In the genomic region with DNA sequence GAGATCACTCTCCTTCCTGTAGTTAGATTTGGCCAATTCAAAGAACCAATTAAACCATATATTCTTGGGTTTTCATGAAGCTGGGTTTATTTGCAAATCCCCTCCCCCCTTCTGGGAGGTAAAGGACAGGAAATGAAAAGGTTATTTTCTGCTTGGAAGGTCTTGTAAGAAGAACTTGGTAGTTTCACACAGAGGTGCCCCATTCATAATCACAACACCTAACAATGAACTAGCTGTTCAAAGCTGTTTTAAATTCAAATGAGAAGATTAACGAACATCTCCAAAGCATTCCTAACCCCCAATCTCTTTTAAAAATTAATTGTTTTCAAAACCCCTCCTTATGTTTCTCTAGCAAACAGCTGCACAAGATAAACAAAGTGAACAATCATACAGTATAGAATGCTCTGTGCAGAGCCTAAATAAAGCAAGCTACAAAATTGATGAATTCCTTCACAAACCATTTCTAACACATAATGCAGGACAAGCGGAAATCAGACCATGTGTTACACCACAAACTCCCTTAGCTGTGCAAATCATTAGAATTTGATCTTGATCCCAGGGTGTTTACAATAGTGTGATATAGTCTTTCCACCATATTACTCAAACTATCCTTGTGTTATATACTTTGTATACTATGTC, we compare ENCODE assay signal across 19 cellular contexts.
DNase-seq lines count a peak whose midpoint lies in the region; ATAC-seq and TF ChIP-seq lines count a peak whose summit lies in the region.
"Had no signal": no experiment of that assay in that cellular context is flagged by ENCODE, and none has a peak within 500 bp of the region (broad histone marks: within the 10 kb centered on the region; RNA-seq: fewer than 3 reads in every experiment).

No MANE protein-coding gene starts in this region.

- DNase-seq in H9 = no peak
- peak; percentile 3 for DNase-seq in NAMALWA (ENCODE audit: low spot score)
- no peak for DNase-seq in WTC11 (ENCODE audit: low spot score)
- DNase-seq in neural progenitor cell (ENCODE audit: low spot score) = peak; percentile 18
- DNase-seq in NCI-H2081 (lab: John Stamatoyannopoulos, UW) = no peak
- DNase-seq in mucosa of descending colon = no peak
- DNase-seq: CD4-positive, alpha-beta T cell; DND-41; GF-D8; NCI-H1930; NCI-H2171 treated with DMSO at 0.1 percent for 48 hours; NCI-H524; Peyer's patch; SHP77 treated with DMSO at 0.1 percent for 48 hours; T-helper 2 cell had no signal

- no peaks in the 10 kb centered on the region for H3K27me3 ChIP-seq in H9 (ENCODE audit: insufficient read depth, low read length)
- no peaks in the 10 kb centered on the region for H3K27me3 ChIP-seq in neural progenitor cell
- H3K27me3 ChIP-seq: Peyer's patch had no signal

- intact Hi-C loops in mucosa of descending colon (cut with DNase I, micrococcal nuclease) = no loop called here

- H3T11ph ChIP-seq in H9 (ENCODE audit: low read length) = no peak overlapping the region

- no peak overlapping the region for H3K23ac ChIP-seq in H9 (ENCODE audit: insufficient read length, low read depth, low read length)

- H3K4me2 ChIP-seq in H9 (ENCODE audit: insufficient read depth, insufficient read length, low read length) (peak overlapping the region; percentile 16), neural progenitor cell (peak overlapping the region; percentile 70)

- H2AFZ ChIP-seq in H9 (ENCODE audit: low read length) (no peak overlapping the region), neural progenitor cell (replicated peaks) (no peak overlapping the region)

- H3K36me3 ChIP-seq in neural progenitor cell (no peaks in the 10 kb centered on the region), mucosa of descending colon (ENCODE audit: low read depth) (no peaks in the 10 kb centered on the region)
- H3K36me3 ChIP-seq: Peyer's patch had no signal

- H3K79me2 ChIP-seq in H9 (ENCODE audit: insufficient read depth, low read length) (no peaks in the 10 kb centered on the region), neural progenitor cell (ENCODE audit: low read depth) (no peaks in the 10 kb centered on the region)

- ATAC-seq in WTC11 (peak; percentile 86), HG03354 (IDR thresholded peaks at IDR 0.05; ENCODE audit: poor library complexity, severe bottlenecking, unreplicated experiment) (no peak), mucosa of descending colon (no peak)
- ATAC-seq: HepG2 had no signal

- no peak overlapping the region for H2BK12ac ChIP-seq in H9 (ENCODE audit: insufficient read length, low read depth, low read length)

- no CpG with 5 or more reads among the region's 2 CpGs for WGBS in H9 (ENCODE audit: extremely low coverage, insufficient read length, low lambda C conversion rate)

- H4K5ac ChIP-seq in H9 (ENCODE audit: insufficient read length, low read depth, low read length) = no peak overlapping the region

- POLR2A ChIA-PET in WTC11 (lab: Charles Lee) = no interaction called here

- no peak overlapping the region for H4K91ac ChIP-seq in H9 (ENCODE audit: insufficient read length, low read depth, low read length)

- H3K79me1 ChIP-seq in H9 (ENCODE audit: insufficient read depth, low read depth, low read length, poor library complexity, severe bottlenecking) = no peaks in the 10 kb centered on the region

- H3K36me3 Mint-ChIP-seq in H9 (ENCODE audit: insufficient read depth in 1 of 3, low read depth in 3 of 3) (peaks cover 0 to 2% (median 0%) of the 10 kb centered on the region in 3 experiments; a peak in 2 of 7 replicates), WTC11 (no peaks in the 10 kb centered on the region; the same call in 1 of the 2 replicates), neural progenitor cell (no peaks in the 10 kb centered on the region)

- H4K8ac ChIP-seq in H9 (replicated peaks; ENCODE audit: insufficient read length, low read depth, low read length) = no peak overlapping the region

- H2BK15ac ChIP-seq in H9 (ENCODE audit: low read depth, low read length) = no peak overlapping the region

- H3K4me3 ChIP-seq in neural progenitor cell (no peak overlapping the region), mucosa of descending colon (no peak overlapping the region)
- H3K4me3 ChIP-seq: Peyer's patch had no signal

- no peak overlapping the region for H2BK120ac ChIP-seq in H9 (ENCODE audit: low read depth, low read length, poor library complexity, severe bottlenecking)

- H2AK5ac ChIP-seq in H9 (ENCODE audit: insufficient read length, low read length) = no peak overlapping the region

- H3K9me3 ChIP-seq in H9 (ENCODE audit: control insufficient read depth, low read depth, low read length) (no peaks in the 10 kb centered on the region), neural progenitor cell (ENCODE audit: low read depth) (no peaks in the 10 kb centered on the region), mucosa of descending colon (no peaks in the 10 kb centered on the region)
- H3K9me3 ChIP-seq: Peyer's patch had no signal

- H3K27ac ChIP-seq in H9 (ENCODE audit: insufficient read length, low read depth, low read length) = peak overlapping the region; percentile 84
- no peak overlapping the region for H3K27ac ChIP-seq in neural progenitor cell
- H3K27ac ChIP-seq: HL-60, Peyer's patch had no signal

- H3K9ac ChIP-seq in H9 (ENCODE audit: extremely low read depth, insufficient read length, low read length) = no peak overlapping the region
- no peak overlapping the region for H3K9ac ChIP-seq in neural progenitor cell

- peaks cover 4% of the 10 kb centered on the region for H3K4me1 ChIP-seq in H9 (ENCODE audit: insufficient read depth, low read length)
- peaks cover 25% of the 10 kb centered on the region for H3K4me1 ChIP-seq in neural progenitor cell
- no peaks in the 10 kb centered on the region for H3K4me1 ChIP-seq in mucosa of descending colon (ENCODE audit: low read depth)
- H3K4me1 ChIP-seq: Peyer's patch had no signal

- H3K18ac ChIP-seq in H9 (ENCODE audit: insufficient read length, low read depth, low read length) = no peak overlapping the region

- no peaks in the 10 kb centered on the region for H3K27me3 Mint-ChIP-seq in H9 (ENCODE audit: low read depth)
- no peaks in the 10 kb centered on the region for H3K27me3 Mint-ChIP-seq in WTC11 (ENCODE audit: low read depth)
- no peaks in the 10 kb centered on the region for H3K27me3 Mint-ChIP-seq in neural progenitor cell (ENCODE audit: insufficient read depth, low read depth)
- H3K27me3 Mint-ChIP-seq: B cell had no signal

- peaks cover 37 to 39% of the 10 kb centered on the region in 2 experiments for H3K4me1 Mint-ChIP-seq in H9
- H3K4me1 Mint-ChIP-seq in WTC11 = peaks cover 53% of the 10 kb centered on the region
- peaks cover 31% of the 10 kb centered on the region for H3K4me1 Mint-ChIP-seq in neural progenitor cell
- H3K4me1 Mint-ChIP-seq: B cell had no signal

- no peaks in the 10 kb centered on the region for H3K23me2 ChIP-seq in H9 (ENCODE audit: insufficient read length, low read depth, low read length, poor library complexity, severe bottlenecking)

- H3F3A ChIP-seq in neural progenitor cell (ENCODE audit: low read depth) = peaks cover 2% of the 10 kb centered on the region

- CTCF ChIA-PET in WTC11 (lab: Charles Lee) = interaction anchor here (1.0 kb wide), 1 partner anchor 285 kb away, joined by 4 read pairs; no protein-coding TSS in a partner anchor

- no peaks in the 10 kb centered on the region for H4K20me1 ChIP-seq in H9 (ENCODE audit: control insufficient read depth, insufficient read depth, insufficient read length)
- no peaks in the 10 kb centered on the region for H4K20me1 ChIP-seq in neural progenitor cell (ENCODE audit: low read depth)

- no peak overlapping the region for H3K14ac ChIP-seq in H9 (ENCODE audit: insufficient read depth, low read length)

- H3K56ac ChIP-seq in H9 (ENCODE audit: insufficient read length, low read depth, low read length) = no peak overlapping the region

- no peak overlapping the region for H2BK20ac ChIP-seq in H9 (ENCODE audit: low read depth, low read length, poor library complexity, severe bottlenecking)

- H3K27ac Mint-ChIP-seq in H9 = peak overlapping the region; percentile 63 to 97 (median 93); a peak in 6 of 7 replicates
- peak overlapping the region; percentile 98 for H3K27ac Mint-ChIP-seq in WTC11
- peak overlapping the region; percentile 34 for H3K27ac Mint-ChIP-seq in neural progenitor cell
- H3K27ac Mint-ChIP-seq: B cell; CD4-positive, alpha-beta T cell had no signal

- H3K4ac ChIP-seq in H9 (ENCODE audit: low read depth, low read length) = no peak overlapping the region

- TF ChIP-seq CTCF in H9 (conservative IDR thresholded peaks at IDR 0.05) = no peak
- no peak for TF ChIP-seq CTCF in WTC11 (IDR thresholded peaks at IDR 0.05)
- no peak for TF ChIP-seq CTCF in neural progenitor cell (IDR thresholded peaks at IDR 0.05)
- no peak for TF ChIP-seq CTCF in mucosa of descending colon (IDR thresholded peaks at IDR 0.05)

- peaks cover 2% of the 10 kb centered on the region in 2 experiments; a peak in 1 of 5 replicates for H3K9me3 Mint-ChIP-seq in H9
- H3K9me3 Mint-ChIP-seq in WTC11 = 0 out of 2 replicates have a peak, but pooled peaks cover 4% of the 10 kb centered on the region
- H3K9me3 Mint-ChIP-seq in neural progenitor cell = peaks cover 2% of the 10 kb centered on the region
- H3K9me3 Mint-ChIP-seq: CD4-positive, alpha-beta T cell had no signal

- H3K4me3 Mint-ChIP-seq in H9 = peak overlapping the region; percentile 2 to 10; a peak in 3 of 5 replicates
- H3K4me3 Mint-ChIP-seq in WTC11 = peak overlapping the region; percentile 33; the same call in 1 of the 2 replicates
- no peak overlapping the region for H3K4me3 Mint-ChIP-seq in neural progenitor cell
- H3K4me3 Mint-ChIP-seq: B cell; CD4-positive, alpha-beta T cell had no signal

- H2BK5ac ChIP-seq in H9 (ENCODE audit: insufficient read length, low read length) = no peak overlapping the region

TF ChIP-seq in WTC11, 78 proteins besides CTCF, POLR2A, EP300 and RAD21 (continues in another document):
- no peak for TF ChIP-seq ZNF317 (CRISPR knock-in tag; IDR thresholded peaks at IDR 0.05; ENCODE audit: borderline replicate concordance, low read depth)
- no peak for TF ChIP-seq FOXK1 (CRISPR knock-in tag; IDR thresholded peaks at IDR 0.05)
- no peak for TF ChIP-seq CBFB (CRISPR knock-in tag; IDR thresholded peaks at IDR 0.05; ENCODE audit: low read depth)
- TF ChIP-seq KAT7 (CRISPR knock-in tag; IDR thresholded peaks at IDR 0.05; ENCODE audit: borderline replicate concordance) = no peak
- TF ChIP-seq, protein P1, sequence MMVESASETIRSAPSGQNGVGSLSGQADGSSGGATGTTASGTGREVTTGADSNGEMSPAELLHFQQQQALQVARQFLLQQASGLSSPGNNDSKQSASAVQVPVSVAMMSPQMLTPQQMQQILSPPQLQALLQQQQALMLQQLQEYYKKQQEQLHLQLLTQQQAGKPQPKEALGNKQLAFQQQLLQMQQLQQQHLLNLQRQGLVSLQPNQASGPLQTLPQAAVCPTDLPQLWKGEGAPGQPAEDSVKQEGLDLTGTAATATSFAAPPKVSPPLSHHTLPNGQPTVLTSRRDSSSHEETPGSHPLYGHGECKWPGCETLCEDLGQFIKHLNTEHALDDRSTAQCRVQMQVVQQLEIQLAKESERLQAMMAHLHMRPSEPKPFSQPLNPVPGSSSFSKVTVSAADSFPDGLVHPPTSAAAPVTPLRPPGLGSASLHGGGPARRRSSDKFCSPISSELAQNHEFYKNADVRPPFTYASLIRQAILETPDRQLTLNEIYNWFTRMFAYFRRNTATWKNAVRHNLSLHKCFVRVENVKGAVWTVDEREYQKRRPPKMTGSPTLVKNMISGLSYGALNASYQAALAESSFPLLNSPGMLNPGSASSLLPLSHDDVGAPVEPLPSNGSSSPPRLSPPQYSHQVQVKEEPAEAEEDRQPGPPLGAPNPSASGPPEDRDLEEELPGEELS (CRISPR knock-in tag; IDR thresholded peaks at IDR 0.05) = peak; percentile 52; the same call in 1 of the 2 replicates

Comparison
In these comparisons a context has a peak if more than half of its experiments do, and no peak if none do; other contexts are left out.
1. DNase-seq: peak in NAMALWA (single experiment) and neural progenitor cell (single experiment); none in H9 (single experiment), WTC11 (single experiment), NCI-H2081 (0 of 2) and mucosa of descending colon (0 of 3).
2. H3K27ac Mint-ChIP-seq: peak in every context shown above with its lines; median percentile 98 in WTC11; 93 in H9; 34 in neural progenitor cell.